1 cellular context compared by ENCODE assay signal in the genomic region with DNA sequence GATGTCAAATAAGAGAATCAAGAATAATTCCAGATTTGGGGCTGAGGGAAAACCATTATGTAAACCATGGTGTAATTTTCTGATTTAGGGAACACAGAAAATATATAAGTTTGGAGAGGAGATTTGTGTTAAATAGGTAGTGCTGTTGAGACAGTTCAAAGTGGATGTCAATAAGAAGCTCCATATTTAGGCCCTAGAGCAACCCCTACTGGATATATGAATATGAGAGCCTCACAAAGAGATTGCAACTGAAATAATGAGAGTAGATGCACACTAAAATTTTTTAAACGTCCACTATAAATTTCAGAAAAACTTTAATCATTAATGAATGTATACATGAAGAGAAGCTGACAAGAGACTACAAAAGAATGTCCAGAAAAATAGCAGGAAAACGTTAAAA.
TF ChIP-seq lines count a peak whose summit lies in the region.

No MANE protein-coding gene starts in this region.

TF ChIP-seq in GM23338, 12 proteins besides CTCF, POLR2A, EP300 and RAD21 (continued from another document):
- TF ChIP-seq, protein P1, sequence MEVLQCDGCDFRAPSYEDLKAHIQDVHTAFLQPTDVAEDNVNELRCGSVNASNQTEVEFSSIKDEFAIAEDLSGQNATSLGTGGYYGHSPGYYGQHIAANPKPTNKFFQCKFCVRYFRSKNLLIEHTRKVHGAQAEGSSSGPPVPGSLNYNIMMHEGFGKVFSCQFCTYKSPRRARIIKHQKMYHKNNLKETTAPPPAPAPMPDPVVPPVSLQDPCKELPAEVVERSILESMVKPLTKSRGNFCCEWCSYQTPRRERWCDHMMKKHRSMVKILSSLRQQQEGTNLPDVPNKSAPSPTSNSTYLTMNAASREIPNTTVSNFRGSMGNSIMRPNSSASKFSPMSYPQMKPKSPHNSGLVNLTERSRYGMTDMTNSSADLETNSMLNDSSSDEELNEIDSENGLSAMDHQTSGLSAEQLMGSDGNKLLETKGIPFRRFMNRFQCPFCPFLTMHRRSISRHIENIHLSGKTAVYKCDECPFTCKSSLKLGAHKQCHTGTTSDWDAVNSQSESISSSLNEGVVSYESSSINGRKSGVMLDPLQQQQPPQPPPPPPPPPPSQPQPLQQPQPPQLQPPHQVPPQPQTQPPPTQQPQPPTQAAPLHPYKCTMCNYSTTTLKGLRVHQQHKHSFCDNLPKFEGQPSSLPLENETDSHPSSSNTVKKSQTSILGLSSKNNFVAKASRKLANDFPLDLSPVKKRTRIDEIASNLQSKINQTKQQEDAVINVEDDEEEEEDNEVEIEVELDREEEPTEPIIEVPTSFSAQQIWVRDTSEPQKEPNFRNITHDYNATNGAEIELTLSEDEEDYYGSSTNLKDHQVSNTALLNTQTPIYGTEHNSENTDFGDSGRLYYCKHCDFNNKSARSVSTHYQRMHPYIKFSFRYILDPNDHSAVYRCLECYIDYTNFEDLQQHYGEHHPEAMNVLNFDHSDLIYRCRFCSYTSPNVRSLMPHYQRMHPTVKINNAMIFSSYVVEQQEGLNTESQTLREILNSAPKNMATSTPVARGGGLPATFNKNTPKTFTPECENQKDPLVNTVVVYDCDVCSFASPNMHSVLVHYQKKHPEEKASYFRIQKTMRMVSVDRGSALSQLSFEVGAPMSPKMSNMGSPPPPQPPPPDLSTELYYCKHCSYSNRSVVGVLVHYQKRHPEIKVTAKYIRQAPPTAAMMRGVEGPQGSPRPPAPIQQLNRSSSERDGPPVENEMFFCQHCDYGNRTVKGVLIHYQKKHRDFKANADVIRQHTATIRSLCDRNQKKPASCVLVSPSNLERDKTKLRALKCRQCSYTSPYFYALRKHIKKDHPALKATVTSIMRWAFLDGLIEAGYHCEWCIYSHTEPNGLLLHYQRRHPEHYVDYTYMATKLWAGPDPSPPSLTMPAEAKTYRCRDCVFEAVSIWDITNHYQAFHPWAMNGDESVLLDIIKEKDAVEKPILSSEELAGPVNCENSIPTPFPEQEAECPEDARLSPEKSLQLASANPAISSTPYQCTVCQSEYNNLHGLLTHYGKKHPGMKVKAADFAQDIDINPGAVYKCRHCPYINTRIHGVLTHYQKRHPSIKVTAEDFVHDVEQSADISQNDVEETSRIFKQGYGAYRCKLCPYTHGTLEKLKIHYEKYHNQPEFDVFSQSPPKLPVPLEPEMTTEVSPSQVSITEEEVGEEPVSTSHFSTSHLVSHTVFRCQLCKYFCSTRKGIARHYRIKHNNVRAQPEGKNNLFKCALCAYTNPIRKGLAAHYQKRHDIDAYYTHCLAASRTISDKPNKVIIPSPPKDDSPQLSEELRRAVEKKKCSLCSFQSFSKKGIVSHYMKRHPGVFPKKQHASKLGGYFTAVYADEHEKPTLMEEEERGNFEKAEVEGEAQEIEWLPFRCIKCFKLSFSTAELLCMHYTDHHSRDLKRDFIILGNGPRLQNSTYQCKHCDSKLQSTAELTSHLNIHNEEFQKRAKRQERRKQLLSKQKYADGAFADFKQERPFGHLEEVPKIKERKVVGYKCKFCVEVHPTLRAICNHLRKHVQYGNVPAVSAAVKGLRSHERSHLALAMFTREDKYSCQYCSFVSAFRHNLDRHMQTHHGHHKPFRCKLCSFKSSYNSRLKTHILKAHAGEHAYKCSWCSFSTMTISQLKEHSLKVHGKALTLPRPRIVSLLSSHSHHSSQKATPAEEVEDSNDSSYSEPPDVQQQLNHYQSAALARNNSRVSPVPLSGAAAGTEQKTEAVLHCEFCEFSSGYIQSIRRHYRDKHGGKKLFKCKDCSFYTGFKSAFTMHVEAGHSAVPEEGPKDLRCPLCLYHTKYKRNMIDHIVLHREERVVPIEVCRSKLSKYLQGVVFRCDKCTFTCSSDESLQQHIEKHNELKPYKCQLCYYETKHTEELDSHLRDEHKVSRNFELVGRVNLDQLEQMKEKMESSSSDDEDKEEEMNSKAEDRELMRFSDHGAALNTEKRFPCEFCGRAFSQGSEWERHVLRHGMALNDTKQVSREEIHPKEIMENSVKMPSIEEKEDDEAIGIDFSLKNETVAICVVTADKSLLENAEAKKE (CRISPR knock-in tag; IDR thresholded peaks at IDR 0.05), result no peak
- no peak for TF ChIP-seq NANOG (IDR thresholded peaks at IDR 0.05; ENCODE audit: borderline replicate concordance)
